Comparison of ENCODE assay signal across 31 cellular contexts in the genomic region with DNA sequence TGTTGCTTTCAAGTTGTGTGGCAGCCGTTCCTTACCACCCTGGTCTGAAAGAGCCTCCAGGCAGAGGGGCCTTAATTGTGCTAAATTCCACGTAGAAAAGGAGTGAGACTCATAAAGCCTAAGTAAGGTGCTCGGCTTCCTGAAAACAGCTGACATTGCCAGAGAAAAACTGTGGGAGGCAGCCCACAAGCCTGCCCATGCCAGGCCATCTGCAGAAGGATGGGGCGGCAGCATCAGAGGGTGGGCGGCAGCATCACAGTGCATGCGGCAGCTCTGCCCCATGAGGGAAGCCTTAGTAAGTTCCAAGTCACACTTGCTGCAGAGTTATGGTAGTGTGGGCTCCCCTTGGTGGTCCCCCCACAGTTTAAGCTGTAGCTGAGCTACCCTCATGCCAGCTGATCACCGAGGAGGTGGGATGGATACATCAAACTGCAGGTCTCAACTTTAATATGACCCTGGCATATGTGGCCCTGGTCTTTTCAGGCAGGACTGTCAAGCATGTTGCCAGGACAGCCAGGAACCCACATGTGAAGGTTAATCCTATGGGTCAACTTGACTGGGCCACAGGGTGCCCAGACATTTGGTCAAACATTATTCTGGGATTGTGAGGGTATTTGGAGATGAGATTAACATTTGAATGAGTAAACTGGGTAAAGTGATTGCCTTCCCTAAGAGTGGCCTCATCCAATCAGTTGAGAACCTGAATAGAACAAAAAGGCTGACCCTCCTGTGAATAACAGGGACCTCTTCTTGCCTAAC. TPM values are rescaled to one million over a fixed set of nuclear protein-coding genes. Genes with fewer than 3 reads are reported as not detected.
"Had no signal": no experiment of that assay in that cellular context is flagged by ENCODE, and none has a peak within 500 bp of the region (broad histone marks: within the 10 kb centered on the region; RNA-seq: fewer than 3 reads in every experiment).

No MANE protein-coding gene starts in this region.

- H3K27ac Mint-ChIP-seq: activated CD4-positive, alpha-beta memory T cell treated with anti-CD3 and anti-CD28 coated beads, Interleukin-2, amount 10 ng/mL, durations not matched to agents 7 days and 5 days; activated CD4-positive, alpha-beta T cell treated with anti-CD3 and anti-CD28 coated beads, Interleukin-2, amount 10 ng/mL, durations not matched to agents 7 days and 5 days; activated naive CD8-positive, alpha-beta T cell; activated T-cell treated with anti-CD3 and anti-CD28 coated beads, Interleukin-2, amount 50 U/mL, for 24 hours; activated T-cell treated with anti-CD3 and anti-CD28 coated beads, Interleukin-2, amount 50 U/mL, for 72 hours had no signal

- H3K36me3 ChIP-seq: gastroesophageal sphincter had no signal

- ATAC-seq: activated T-cell treated with anti-CD3 and anti-CD28 coated beads, Interleukin-2, amount 50 U/mL, for 72 hours; activated T-helper 17 cell treated with anti-CD3 and anti-CD28 coated beads, Interleukin-2, amount 50 U/mL, for 72 hours; body of pancreas; effector memory CD8-positive, alpha-beta T cell; gastroesophageal sphincter had no signal

- H3K9me3 ChIP-seq: body of pancreas, esophagus squamous epithelium, gastroesophageal sphincter had no signal

- H3K27ac ChIP-seq: body of pancreas, epithelial cell of prostate, esophagus squamous epithelium, gastroesophageal sphincter had no signal

- H3K27me3 Mint-ChIP-seq: activated CD4-positive, alpha-beta memory T cell treated with anti-CD3 and anti-CD28 coated beads, Interleukin-2, amount 10 ng/mL, durations not matched to agents 7 days and 5 days; activated CD4-positive, alpha-beta T cell treated with anti-CD3 and anti-CD28 coated beads, Interleukin-2, amount 10 ng/mL, durations not matched to agents 7 days and 5 days; activated naive CD8-positive, alpha-beta T cell; activated T-cell treated with anti-CD3 and anti-CD28 coated beads, Interleukin-2, amount 50 U/mL, for 24 hours; activated T-helper 17 cell treated with anti-CD3 and anti-CD28 coated beads, Interleukin-2, amount 50 U/mL, for 72 hours; effector memory CD8-positive, alpha-beta T cell had no signal

- DNase-seq: activated CD4-positive, alpha-beta memory T cell treated with anti-CD3 and anti-CD28 coated beads, Interleukin-2, amount 10 ng/mL, durations not matched to agents 7 days and 5 days; activated CD4-positive, alpha-beta T cell treated with anti-CD3 and anti-CD28 coated beads for 1 hour; activated CD4-positive, alpha-beta T cell treated with anti-CD3 and anti-CD28 coated beads for 4 hours; activated CD4-positive, alpha-beta T cell treated with anti-CD3 and anti-CD28 coated beads, Interleukin-2, amount 10 ng/mL, durations not matched to agents 7 days and 5 days; activated CD4-positive, alpha-beta T cell treated with anti-CD3 and anti-CD28 coated beads, Interleukin-2, amount 50 U/mL, for 4 hours; activated CD8-positive, alpha-beta memory T cell treated with anti-CD3 and anti-CD28 coated beads, Interleukin-2, amount 50 U/mL, for 48 hours; activated effector memory CD4-positive, alpha-beta T cell treated with Interleukin-2 at 50 U/mL for 16 hours; activated gamma-delta T cell treated with Interleukin-2 at 50 U/mL for 16 hours; activated naive CD4-positive, alpha-beta T cell treated with anti-CD3 and anti-CD28 coated beads, Interleukin-2, amount 50 U/mL, for 16 hours; activated naive CD4-positive, alpha-beta T cell treated with Interleukin-2 at 50 U/mL for 16 hours; activated T-cell treated with anti-CD3 and anti-CD28 coated beads for 4 hours; activated T-cell treated with anti-CD3 and anti-CD28 coated beads, Interleukin-2, amount 50 U/mL, for 24 hours; activated T-cell treated with anti-CD3 and anti-CD28 coated beads, Interleukin-2, amount 50 U/mL, for 72 hours; amniotic stem cell; anterior cingulate cortex; body of pancreas; caudate nucleus; cortex of kidney; dermis blood vessel endothelial cell; effector CD4-positive, alpha-beta T cell; effector memory CD8-positive, alpha-beta T cell; esophagus squamous epithelium; foreskin melanocyte; T-helper 1 cell; T-helper 2 cell had no signal

- H3K4me3 Mint-ChIP-seq: activated CD4-positive, alpha-beta memory T cell treated with anti-CD3 and anti-CD28 coated beads, Interleukin-2, amount 10 ng/mL, durations not matched to agents 7 days and 5 days; activated CD4-positive, alpha-beta T cell treated with anti-CD3 and anti-CD28 coated beads, Interleukin-2, amount 10 ng/mL, durations not matched to agents 7 days and 5 days; activated naive CD8-positive, alpha-beta T cell; activated T-cell treated with anti-CD3 and anti-CD28 coated beads, Interleukin-2, amount 50 U/mL, for 24 hours; activated T-cell treated with anti-CD3 and anti-CD28 coated beads, Interleukin-2, amount 50 U/mL, for 72 hours; activated T-helper 17 cell treated with anti-CD3 and anti-CD28 coated beads, Interleukin-2, amount 50 U/mL, for 72 hours; effector memory CD8-positive, alpha-beta T cell had no signal

- H3K4me3 ChIP-seq: body of pancreas, esophagus squamous epithelium, gastroesophageal sphincter had no signal

- H3K9me3 Mint-ChIP-seq: activated CD4-positive, alpha-beta memory T cell treated with anti-CD3 and anti-CD28 coated beads, Interleukin-2, amount 10 ng/mL, durations not matched to agents 7 days and 5 days; activated CD4-positive, alpha-beta T cell treated with anti-CD3 and anti-CD28 coated beads, Interleukin-2, amount 10 ng/mL, durations not matched to agents 7 days and 5 days; activated T-cell treated with anti-CD3 and anti-CD28 coated beads, Interleukin-2, amount 50 U/mL, for 24 hours; activated T-cell treated with anti-CD3 and anti-CD28 coated beads, Interleukin-2, amount 50 U/mL, for 72 hours; activated T-helper 17 cell treated with anti-CD3 and anti-CD28 coated beads, Interleukin-2, amount 50 U/mL, for 72 hours; effector memory CD8-positive, alpha-beta T cell had no signal

- H3K27me3 ChIP-seq: body of pancreas, esophagus squamous epithelium, gastroesophageal sphincter had no signal

RNA-seq across cellular contexts. Expression of gene NLRP10, which starts 18.8 kb away (rescaled TPM):
- total RNA-seq: activated CD4-positive, alpha-beta memory T cell treated with anti-CD3 and anti-CD28 coated beads, Interleukin-2, amount 10 ng/mL, durations not matched to agents 7 days and 5 days; activated CD4-positive, alpha-beta T cell treated with anti-CD3 and anti-CD28 coated beads, Interleukin-2, amount 10 ng/mL, durations not matched to agents 7 days and 5 days; activated T-cell treated with anti-CD3 and anti-CD28 coated beads, Interleukin-2, amount 50 U/mL, for 72 hours; activated T-helper 17 cell treated with anti-CD3 and anti-CD28 coated beads, Interleukin-2, amount 50 U/mL, for 72 hours; body of pancreas; esophagus squamous epithelium; gastroesophageal sphincter had no signal

RNA-seq across cellular contexts. Expression of gene OR10A3, which starts 42.5 kb away (rescaled TPM):
- total RNA-seq: activated CD4-positive, alpha-beta memory T cell treated with anti-CD3 and anti-CD28 coated beads, Interleukin-2, amount 10 ng/mL, durations not matched to agents 7 days and 5 days; activated CD4-positive, alpha-beta T cell treated with anti-CD3 and anti-CD28 coated beads, Interleukin-2, amount 10 ng/mL, durations not matched to agents 7 days and 5 days; activated T-cell treated with anti-CD3 and anti-CD28 coated beads, Interleukin-2, amount 50 U/mL, for 72 hours; activated T-helper 17 cell treated with anti-CD3 and anti-CD28 coated beads, Interleukin-2, amount 50 U/mL, for 72 hours; body of pancreas; chondrocyte; dermis blood vessel endothelial cell; esophagus squamous epithelium; gastroesophageal sphincter; glomerular endothelial cell had no signal

RNA-seq across cellular contexts. Expression of gene OR10A6, which starts 52.9 kb away (rescaled TPM):
- total RNA-seq: activated CD4-positive, alpha-beta memory T cell treated with anti-CD3 and anti-CD28 coated beads, Interleukin-2, amount 10 ng/mL, durations not matched to agents 7 days and 5 days; activated CD4-positive, alpha-beta T cell treated with anti-CD3 and anti-CD28 coated beads, Interleukin-2, amount 10 ng/mL, durations not matched to agents 7 days and 5 days; activated T-cell treated with anti-CD3 and anti-CD28 coated beads, Interleukin-2, amount 50 U/mL, for 72 hours; activated T-helper 17 cell treated with anti-CD3 and anti-CD28 coated beads, Interleukin-2, amount 50 U/mL, for 72 hours; body of pancreas; chondrocyte; dermis blood vessel endothelial cell; esophagus squamous epithelium; gastroesophageal sphincter; glomerular endothelial cell had no signal
